Comparison of ENCODE assay signal across 1 cellular context in the genomic region with DNA sequence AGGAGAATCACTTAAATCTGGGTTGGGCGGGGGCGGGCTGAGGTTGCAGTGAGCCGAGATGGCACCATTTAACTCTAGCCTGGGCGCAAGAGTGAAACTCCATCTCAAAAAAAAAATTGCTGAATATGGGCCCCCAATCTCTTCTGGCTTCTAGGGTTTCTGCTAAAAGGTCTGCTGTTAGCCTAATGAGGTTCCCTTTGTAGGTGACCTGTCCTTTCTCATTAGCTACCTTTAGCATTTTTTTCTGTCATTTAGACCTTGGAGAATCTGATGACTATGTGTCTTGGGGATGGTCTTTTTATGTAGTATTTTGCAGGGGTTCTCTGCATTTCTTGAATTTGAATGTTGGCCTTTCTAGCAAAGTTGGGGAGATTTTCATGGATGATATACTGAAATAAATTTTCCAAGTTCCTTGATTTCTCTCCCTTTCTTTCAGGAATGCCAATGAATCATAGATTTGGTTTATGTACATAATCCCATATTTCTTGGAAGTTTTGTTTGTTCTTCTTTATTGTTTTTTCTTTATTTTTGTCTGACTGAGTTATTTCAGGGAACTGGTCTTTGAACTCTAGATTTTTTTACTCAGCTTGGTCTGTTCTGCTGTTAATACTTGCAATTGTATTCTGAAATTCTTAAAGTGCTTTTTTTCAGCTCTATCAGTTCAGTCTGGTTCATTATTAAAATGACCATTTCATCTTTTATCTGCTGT.
TF ChIP-seq lines count a peak whose summit lies in the region.

No MANE protein-coding gene starts in this region.

TF ChIP-seq in HepG2, 621 proteins besides CTCF, POLR2A, EP300 and RAD21 (continued from another document):
- no peak for TF ChIP-seq TEF (CRISPR knock-in tag; IDR thresholded peaks at IDR 0.05)
- no peak for TF ChIP-seq ZMYM3 (CRISPR knock-in tag; IDR thresholded peaks at IDR 0.05)
- TF ChIP-seq SMYD3 (CRISPR knock-in tag; IDR thresholded peaks at IDR 0.05) = no peak
- no peak for TF ChIP-seq ZNF775 (CRISPR knock-in tag; IDR thresholded peaks at IDR 0.05; ENCODE audit: borderline replicate concordance)
- no peak for TF ChIP-seq ZNF230 (CRISPR knock-in tag; IDR thresholded peaks at IDR 0.05)
- TF ChIP-seq IRX3 (CRISPR knock-in tag; IDR thresholded peaks at IDR 0.05; ENCODE audit: borderline replicate concordance, low read depth) = no peak
- no peak for TF ChIP-seq SOX6 (IDR thresholded peaks at IDR 0.05)
- peak; percentile 58; the same call in 1 of the 2 replicates for TF ChIP-seq SOX6 (CRISPR knock-in tag; IDR thresholded peaks at IDR 0.05)
- TF ChIP-seq, protein P1, sequence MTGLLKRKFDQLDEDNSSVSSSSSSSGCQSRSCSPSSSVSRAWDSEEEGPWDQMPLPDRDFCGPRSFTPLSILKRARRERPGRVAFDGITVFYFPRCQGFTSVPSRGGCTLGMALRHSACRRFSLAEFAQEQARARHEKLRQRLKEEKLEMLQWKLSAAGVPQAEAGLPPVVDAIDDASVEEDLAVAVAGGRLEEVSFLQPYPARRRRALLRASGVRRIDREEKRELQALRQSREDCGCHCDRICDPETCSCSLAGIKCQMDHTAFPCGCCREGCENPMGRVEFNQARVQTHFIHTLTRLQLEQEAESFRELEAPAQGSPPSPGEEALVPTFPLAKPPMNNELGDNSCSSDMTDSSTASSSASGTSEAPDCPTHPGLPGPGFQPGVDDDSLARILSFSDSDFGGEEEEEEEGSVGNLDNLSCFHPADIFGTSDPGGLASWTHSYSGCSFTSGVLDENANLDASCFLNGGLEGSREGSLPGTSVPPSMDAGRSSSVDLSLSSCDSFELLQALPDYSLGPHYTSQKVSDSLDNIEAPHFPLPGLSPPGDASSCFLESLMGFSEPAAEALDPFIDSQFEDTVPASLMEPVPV (CRISPR knock-in tag; IDR thresholded peaks at IDR 0.05) = no peak
- no peak for TF ChIP-seq ZNF180 (CRISPR knock-in tag; IDR thresholded peaks at IDR 0.05; ENCODE audit: borderline replicate concordance, low read depth)
- no peak for TF ChIP-seq ZBTB7B (CRISPR knock-in tag; IDR thresholded peaks at IDR 0.05)
- TF ChIP-seq ZNF652 (CRISPR knock-in tag; IDR thresholded peaks at IDR 0.05; ENCODE audit: borderline replicate concordance, low read depth) = no peak
- no peak for TF ChIP-seq ZNF3 (CRISPR knock-in tag; IDR thresholded peaks at IDR 0.05)
- TF ChIP-seq ZNF33A (CRISPR knock-in tag; IDR thresholded peaks at IDR 0.05; ENCODE audit: borderline replicate concordance) = no peak
- TF ChIP-seq IRF2 (CRISPR knock-in tag; IDR thresholded peaks at IDR 0.05) = peak; percentile 40; the same call in 1 of the 2 replicates
- TF ChIP-seq, protein P2, sequence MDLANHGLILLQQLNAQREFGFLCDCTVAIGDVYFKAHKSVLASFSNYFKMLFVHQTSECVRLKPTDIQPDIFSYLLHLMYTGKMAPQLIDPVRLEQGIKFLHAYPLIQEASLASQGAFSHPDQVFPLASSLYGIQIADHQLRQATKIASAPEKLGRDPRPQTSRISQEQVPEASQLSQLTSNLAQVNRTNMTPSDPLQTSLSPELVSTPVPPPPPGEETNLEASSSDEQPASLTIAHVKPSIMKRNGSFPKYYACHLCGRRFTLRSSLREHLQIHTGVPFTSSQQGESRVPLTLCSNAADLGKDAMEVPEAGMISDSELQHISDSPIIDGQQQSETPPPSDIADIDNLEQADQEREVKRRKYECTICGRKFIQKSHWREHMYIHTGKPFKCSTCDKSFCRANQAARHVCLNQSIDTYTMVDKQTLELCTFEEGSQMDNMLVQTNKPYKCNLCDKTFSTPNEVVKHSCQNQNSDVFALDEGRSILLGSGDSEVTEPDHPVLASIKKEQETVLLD (CRISPR knock-in tag; IDR thresholded peaks at IDR 0.05; ENCODE audit: low read depth) = no peak
- no peak for TF ChIP-seq RBM22 (optimal IDR thresholded peaks at IDR 0.05; ENCODE audit: low read length)
- no peak for TF ChIP-seq ZNF792 (CRISPR knock-in tag; IDR thresholded peaks at IDR 0.05)
- TF ChIP-seq XBP1 (CRISPR knock-in tag; IDR thresholded peaks at IDR 0.05) = no peak; the same call in 1 of the 2 replicates
- no peak for TF ChIP-seq U2AF1 (optimal IDR thresholded peaks at IDR 0.05; ENCODE audit: low read depth, low read length)
- TF ChIP-seq FOXJ3 (CRISPR knock-in tag; IDR thresholded peaks at IDR 0.05; ENCODE audit: borderline replicate concordance) = no peak
- no peak for TF ChIP-seq PHF8 (CRISPR knock-in tag; IDR thresholded peaks at IDR 0.05)
- TF ChIP-seq ZSCAN31 (CRISPR knock-in tag; IDR thresholded peaks at IDR 0.05; ENCODE audit: low read depth) = no peak
- TF ChIP-seq ZNF33B (CRISPR knock-in tag; IDR thresholded peaks at IDR 0.05) = no peak
- TF ChIP-seq ZGPAT (CRISPR knock-in tag; IDR thresholded peaks at IDR 0.05) = no peak; the same call in 1 of the 2 replicates
- no peak for TF ChIP-seq ISL2 (CRISPR knock-in tag; IDR thresholded peaks at IDR 0.05)
- no peak for TF ChIP-seq GABPA (IDR thresholded peaks at IDR 0.05; ENCODE audit: low read depth, low read length)
- TF ChIP-seq GABPA (CRISPR knock-in tag; IDR thresholded peaks at IDR 0.05; ENCODE audit: low read depth) = peak; percentile 28; the same call in 1 of the 2 replicates
- TF ChIP-seq ZNF468 (CRISPR knock-in tag; IDR thresholded peaks at IDR 0.05) = no peak
- TF ChIP-seq, protein P3, sequence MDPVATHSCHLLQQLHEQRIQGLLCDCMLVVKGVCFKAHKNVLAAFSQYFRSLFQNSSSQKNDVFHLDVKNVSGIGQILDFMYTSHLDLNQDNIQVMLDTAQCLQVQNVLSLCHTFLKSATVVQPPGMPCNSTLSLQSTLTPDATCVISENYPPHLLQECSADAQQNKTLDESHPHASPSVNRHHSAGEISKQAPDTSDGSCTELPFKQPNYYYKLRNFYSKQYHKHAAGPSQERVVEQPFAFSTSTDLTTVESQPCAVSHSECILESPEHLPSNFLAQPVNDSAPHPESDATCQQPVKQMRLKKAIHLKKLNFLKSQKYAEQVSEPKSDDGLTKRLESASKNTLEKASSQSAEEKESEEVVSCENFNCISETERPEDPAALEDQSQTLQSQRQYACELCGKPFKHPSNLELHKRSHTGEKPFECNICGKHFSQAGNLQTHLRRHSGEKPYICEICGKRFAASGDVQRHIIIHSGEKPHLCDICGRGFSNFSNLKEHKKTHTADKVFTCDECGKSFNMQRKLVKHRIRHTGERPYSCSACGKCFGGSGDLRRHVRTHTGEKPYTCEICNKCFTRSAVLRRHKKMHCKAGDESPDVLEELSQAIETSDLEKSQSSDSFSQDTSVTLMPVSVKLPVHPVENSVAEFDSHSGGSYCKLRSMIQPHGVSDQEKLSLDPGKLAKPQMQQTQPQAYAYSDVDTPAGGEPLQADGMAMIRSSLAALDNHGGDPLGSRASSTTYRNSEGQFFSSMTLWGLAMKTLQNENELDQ (CRISPR knock-in tag; IDR thresholded peaks at IDR 0.05; ENCODE audit: borderline replicate concordance) = no peak
